In the genomic region with DNA sequence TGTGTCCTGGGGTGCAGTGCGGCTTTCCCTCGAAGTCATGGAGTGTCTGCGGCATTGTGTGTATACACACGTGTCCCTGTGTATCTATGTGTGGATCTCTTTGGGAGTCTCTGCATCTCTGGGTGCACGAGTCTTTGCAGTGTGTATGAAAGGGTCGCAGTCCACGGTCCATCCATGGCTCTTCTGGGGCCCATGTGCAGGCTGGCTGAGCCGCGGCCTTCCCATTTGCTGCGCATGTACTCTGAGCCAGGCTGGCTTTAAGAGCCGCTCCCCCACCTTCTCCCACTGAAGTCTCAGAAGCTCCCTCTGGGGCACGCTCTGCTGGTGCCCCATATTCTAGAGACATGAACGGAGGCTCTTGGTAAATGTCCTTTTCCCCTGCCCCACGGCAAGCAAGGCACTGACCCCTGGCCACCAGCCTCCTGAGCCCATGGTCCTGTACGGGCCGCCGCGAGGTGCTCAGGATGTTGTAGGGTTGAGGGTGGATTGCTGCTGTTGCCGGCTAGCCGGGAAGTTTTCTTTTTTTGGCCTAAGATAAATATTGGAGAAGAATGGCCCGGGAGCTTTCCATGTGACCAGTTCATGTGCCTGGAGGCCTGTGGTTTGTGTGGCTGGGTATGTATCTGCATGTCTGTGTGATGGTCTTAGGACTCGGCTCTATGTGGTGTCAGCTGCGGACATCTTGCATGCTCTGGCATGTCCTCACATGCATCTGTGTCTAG, we compare ENCODE assay signal across 1 cellular context.
TF ChIP-seq lines count a peak whose summit lies in the region.

No MANE protein-coding gene starts in this region.

TF ChIP-seq in HepG2, 621 proteins besides CTCF, POLR2A, EP300 and RAD21 (continued from another document and continues in another):
- no peak for TF ChIP-seq KAT8 (CRISPR knock-in tag; IDR thresholded peaks at IDR 0.05)
- no peak for TF ChIP-seq CHD2 (IDR thresholded peaks at IDR 0.05; ENCODE audit: low read depth, low read length)
- no peak for TF ChIP-seq ZNF775 (CRISPR knock-in tag; IDR thresholded peaks at IDR 0.05; ENCODE audit: borderline replicate concordance)
- TF ChIP-seq MLLT10 (CRISPR knock-in tag; IDR thresholded peaks at IDR 0.05) = no peak
- TF ChIP-seq HNRNPK (IDR thresholded peaks at IDR 0.05; ENCODE audit: low read depth, low read length, poor library complexity, severe bottlenecking) = no peak
- no peak for TF ChIP-seq EED (CRISPR knock-in tag; IDR thresholded peaks at IDR 0.05)
- no peak for TF ChIP-seq ZNF333 (CRISPR knock-in tag; IDR thresholded peaks at IDR 0.05; ENCODE audit: borderline replicate concordance)
- TF ChIP-seq ZBTB7B (CRISPR knock-in tag; IDR thresholded peaks at IDR 0.05) = no peak
- no peak for TF ChIP-seq RELA (CRISPR knock-in tag; IDR thresholded peaks at IDR 0.05)
- TF ChIP-seq, protein P1, sequence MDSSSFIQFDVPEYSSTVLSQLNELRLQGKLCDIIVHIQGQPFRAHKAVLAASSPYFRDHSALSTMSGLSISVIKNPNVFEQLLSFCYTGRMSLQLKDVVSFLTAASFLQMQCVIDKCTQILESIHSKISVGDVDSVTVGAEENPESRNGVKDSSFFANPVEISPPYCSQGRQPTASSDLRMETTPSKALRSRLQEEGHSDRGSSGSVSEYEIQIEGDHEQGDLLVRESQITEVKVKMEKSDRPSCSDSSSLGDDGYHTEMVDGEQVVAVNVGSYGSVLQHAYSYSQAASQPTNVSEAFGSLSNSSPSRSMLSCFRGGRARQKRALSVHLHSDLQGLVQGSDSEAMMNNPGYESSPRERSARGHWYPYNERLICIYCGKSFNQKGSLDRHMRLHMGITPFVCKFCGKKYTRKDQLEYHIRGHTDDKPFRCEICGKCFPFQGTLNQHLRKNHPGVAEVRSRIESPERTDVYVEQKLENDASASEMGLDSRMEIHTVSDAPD (CRISPR knock-in tag; IDR thresholded peaks at IDR 0.05) = no peak
- no peak for TF ChIP-seq NCOA2 (CRISPR knock-in tag; IDR thresholded peaks at IDR 0.05)
- TF ChIP-seq SAP130 (CRISPR knock-in tag; IDR thresholded peaks at IDR 0.05; ENCODE audit: low read depth) = 0 out of 2 replicates have a peak, but pooled peaks have one; percentile 11
- peak; percentile 15; the same call in 1 of the 2 replicates for TF ChIP-seq ZNF788 (CRISPR knock-in tag; IDR thresholded peaks at IDR 0.05; ENCODE audit: borderline replicate concordance)
- TF ChIP-seq, protein P2, sequence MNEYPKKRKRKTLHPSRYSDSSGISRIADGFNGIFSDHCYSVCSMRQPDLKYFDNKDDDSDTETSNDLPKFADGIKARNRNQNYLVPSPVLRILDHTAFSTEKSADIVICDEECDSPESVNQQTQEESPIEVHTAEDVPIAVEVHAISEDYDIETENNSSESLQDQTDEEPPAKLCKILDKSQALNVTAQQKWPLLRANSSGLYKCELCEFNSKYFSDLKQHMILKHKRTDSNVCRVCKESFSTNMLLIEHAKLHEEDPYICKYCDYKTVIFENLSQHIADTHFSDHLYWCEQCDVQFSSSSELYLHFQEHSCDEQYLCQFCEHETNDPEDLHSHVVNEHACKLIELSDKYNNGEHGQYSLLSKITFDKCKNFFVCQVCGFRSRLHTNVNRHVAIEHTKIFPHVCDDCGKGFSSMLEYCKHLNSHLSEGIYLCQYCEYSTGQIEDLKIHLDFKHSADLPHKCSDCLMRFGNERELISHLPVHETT (CRISPR knock-in tag; conservative IDR thresholded peaks at IDR 0.05) = no peak
- no peak for TF ChIP-seq TOPORS (CRISPR knock-in tag; IDR thresholded peaks at IDR 0.05)
- 0 out of 2 replicates have a peak, but pooled peaks have one; percentile 27 for TF ChIP-seq DPF2 (CRISPR knock-in tag; IDR thresholded peaks at IDR 0.05; ENCODE audit: borderline replicate concordance, low read depth)
- TF ChIP-seq ZNF790 (CRISPR knock-in tag; IDR thresholded peaks at IDR 0.05; ENCODE audit: borderline replicate concordance) = no peak
- TF ChIP-seq ZNF562 (CRISPR knock-in tag; IDR thresholded peaks at IDR 0.05; ENCODE audit: borderline replicate concordance) = no peak
- TF ChIP-seq SSRP1 (CRISPR knock-in tag; IDR thresholded peaks at IDR 0.05) = no peak
- TF ChIP-seq SMAD3 (CRISPR knock-in tag; IDR thresholded peaks at IDR 0.05) = no peak
- TF ChIP-seq MAFG (CRISPR knock-in tag; IDR thresholded peaks at IDR 0.05) = no peak
- TF ChIP-seq, protein P3, sequence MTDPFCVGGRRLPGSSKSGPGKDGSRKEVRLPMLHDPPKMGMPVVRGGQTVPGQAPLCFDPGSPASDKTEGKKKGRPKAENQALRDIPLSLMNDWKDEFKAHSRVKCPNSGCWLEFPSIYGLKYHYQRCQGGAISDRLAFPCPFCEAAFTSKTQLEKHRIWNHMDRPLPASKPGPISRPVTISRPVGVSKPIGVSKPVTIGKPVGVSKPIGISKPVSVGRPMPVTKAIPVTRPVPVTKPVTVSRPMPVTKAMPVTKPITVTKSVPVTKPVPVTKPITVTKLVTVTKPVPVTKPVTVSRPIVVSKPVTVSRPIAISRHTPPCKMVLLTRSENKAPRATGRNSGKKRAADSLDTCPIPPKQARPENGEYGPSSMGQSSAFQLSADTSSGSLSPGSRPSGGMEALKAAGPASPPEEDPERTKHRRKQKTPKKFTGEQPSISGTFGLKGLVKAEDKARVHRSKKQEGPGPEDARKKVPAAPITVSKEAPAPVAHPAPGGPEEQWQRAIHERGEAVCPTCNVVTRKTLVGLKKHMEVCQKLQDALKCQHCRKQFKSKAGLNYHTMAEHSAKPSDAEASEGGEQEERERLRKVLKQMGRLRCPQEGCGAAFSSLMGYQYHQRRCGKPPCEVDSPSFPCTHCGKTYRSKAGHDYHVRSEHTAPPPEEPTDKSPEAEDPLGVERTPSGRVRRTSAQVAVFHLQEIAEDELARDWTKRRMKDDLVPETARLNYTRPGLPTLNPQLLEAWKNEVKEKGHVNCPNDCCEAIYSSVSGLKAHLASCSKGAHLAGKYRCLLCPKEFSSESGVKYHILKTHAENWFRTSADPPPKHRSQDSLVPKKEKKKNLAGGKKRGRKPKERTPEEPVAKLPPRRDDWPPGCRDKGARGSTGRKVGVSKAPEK (CRISPR knock-in tag; IDR thresholded peaks at IDR 0.05; ENCODE audit: borderline replicate concordance) = no peak
- TF ChIP-seq ZNF782 (CRISPR knock-in tag; IDR thresholded peaks at IDR 0.05; ENCODE audit: borderline replicate concordance) = no peak
- TF ChIP-seq, protein P4, sequence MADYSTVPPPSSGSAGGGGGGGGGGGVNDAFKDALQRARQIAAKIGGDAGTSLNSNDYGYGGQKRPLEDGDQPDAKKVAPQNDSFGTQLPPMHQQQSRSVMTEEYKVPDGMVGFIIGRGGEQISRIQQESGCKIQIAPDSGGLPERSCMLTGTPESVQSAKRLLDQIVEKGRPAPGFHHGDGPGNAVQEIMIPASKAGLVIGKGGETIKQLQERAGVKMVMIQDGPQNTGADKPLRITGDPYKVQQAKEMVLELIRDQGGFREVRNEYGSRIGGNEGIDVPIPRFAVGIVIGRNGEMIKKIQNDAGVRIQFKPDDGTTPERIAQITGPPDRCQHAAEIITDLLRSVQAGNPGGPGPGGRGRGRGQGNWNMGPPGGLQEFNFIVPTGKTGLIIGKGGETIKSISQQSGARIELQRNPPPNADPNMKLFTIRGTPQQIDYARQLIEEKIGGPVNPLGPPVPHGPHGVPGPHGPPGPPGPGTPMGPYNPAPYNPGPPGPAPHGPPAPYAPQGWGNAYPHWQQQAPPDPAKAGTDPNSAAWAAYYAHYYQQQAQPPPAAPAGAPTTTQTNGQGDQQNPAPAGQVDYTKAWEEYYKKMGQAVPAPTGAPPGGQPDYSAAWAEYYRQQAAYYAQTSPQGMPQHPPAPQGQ (CRISPR knock-in tag; IDR thresholded peaks at IDR 0.05; ENCODE audit: borderline replicate concordance) = no peak
- TF ChIP-seq ARNT (IDR thresholded peaks at IDR 0.05) = no peak
- TF ChIP-seq, protein P5, sequence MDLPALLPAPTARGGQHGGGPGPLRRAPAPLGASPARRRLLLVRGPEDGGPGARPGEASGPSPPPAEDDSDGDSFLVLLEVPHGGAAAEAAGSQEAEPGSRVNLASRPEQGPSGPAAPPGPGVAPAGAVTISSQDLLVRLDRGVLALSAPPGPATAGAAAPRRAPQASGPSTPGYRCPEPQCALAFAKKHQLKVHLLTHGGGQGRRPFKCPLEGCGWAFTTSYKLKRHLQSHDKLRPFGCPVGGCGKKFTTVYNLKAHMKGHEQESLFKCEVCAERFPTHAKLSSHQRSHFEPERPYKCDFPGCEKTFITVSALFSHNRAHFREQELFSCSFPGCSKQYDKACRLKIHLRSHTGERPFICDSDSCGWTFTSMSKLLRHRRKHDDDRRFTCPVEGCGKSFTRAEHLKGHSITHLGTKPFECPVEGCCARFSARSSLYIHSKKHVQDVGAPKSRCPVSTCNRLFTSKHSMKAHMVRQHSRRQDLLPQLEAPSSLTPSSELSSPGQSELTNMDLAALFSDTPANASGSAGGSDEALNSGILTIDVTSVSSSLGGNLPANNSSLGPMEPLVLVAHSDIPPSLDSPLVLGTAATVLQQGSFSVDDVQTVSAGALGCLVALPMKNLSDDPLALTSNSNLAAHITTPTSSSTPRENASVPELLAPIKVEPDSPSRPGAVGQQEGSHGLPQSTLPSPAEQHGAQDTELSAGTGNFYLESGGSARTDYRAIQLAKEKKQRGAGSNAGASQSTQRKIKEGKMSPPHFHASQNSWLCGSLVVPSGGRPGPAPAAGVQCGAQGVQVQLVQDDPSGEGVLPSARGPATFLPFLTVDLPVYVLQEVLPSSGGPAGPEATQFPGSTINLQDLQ (CRISPR knock-in tag; IDR thresholded peaks at IDR 0.05) = no peak
- TF ChIP-seq, protein P6, sequence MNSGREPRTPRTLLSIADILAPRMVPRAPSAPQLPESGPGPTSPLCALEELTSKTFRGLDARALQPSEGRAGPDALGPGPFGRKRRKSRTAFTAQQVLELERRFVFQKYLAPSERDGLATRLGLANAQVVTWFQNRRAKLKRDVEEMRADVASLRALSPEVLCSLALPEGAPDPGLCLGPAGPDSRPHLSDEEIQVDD (CRISPR knock-in tag; IDR thresholded peaks at IDR 0.05; ENCODE audit: borderline replicate concordance) = no peak
- no peak for TF ChIP-seq ZFYVE20 (CRISPR knock-in tag; IDR thresholded peaks at IDR 0.05; ENCODE audit: borderline replicate concordance, low read depth)
- no peak for TF ChIP-seq ZNF550 (CRISPR knock-in tag; IDR thresholded peaks at IDR 0.05; ENCODE audit: borderline replicate concordance)
- TF ChIP-seq STAG1 (CRISPR knock-in tag; IDR thresholded peaks at IDR 0.05) = no peak
- TF ChIP-seq FOXK2 (IDR thresholded peaks at IDR 0.05) = no peak
- TF ChIP-seq, protein P7, sequence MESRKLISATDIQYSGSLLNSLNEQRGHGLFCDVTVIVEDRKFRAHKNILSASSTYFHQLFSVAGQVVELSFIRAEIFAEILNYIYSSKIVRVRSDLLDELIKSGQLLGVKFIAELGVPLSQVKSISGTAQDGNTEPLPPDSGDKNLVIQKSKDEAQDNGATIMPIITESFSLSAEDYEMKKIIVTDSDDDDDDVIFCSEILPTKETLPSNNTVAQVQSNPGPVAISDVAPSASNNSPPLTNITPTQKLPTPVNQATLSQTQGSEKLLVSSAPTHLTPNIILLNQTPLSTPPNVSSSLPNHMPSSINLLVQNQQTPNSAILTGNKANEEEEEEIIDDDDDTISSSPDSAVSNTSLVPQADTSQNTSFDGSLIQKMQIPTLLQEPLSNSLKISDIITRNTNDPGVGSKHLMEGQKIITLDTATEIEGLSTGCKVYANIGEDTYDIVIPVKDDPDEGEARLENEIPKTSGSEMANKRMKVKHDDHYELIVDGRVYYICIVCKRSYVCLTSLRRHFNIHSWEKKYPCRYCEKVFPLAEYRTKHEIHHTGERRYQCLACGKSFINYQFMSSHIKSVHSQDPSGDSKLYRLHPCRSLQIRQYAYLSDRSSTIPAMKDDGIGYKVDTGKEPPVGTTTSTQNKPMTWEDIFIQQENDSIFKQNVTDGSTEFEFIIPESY (CRISPR knock-in tag; IDR thresholded peaks at IDR 0.05) = 0 out of 2 replicates have a peak, but pooled peaks have one; percentile 9
- TF ChIP-seq GFI1 (CRISPR knock-in tag; IDR thresholded peaks at IDR 0.05; ENCODE audit: borderline replicate concordance) = no peak
- TF ChIP-seq ZFY (CRISPR knock-in tag; IDR thresholded peaks at IDR 0.05) = 0 out of 2 replicates have a peak, but pooled peaks have one; percentile 31
- no peak for TF ChIP-seq ZNF672 (CRISPR knock-in tag; IDR thresholded peaks at IDR 0.05)
- TF ChIP-seq, protein P8, sequence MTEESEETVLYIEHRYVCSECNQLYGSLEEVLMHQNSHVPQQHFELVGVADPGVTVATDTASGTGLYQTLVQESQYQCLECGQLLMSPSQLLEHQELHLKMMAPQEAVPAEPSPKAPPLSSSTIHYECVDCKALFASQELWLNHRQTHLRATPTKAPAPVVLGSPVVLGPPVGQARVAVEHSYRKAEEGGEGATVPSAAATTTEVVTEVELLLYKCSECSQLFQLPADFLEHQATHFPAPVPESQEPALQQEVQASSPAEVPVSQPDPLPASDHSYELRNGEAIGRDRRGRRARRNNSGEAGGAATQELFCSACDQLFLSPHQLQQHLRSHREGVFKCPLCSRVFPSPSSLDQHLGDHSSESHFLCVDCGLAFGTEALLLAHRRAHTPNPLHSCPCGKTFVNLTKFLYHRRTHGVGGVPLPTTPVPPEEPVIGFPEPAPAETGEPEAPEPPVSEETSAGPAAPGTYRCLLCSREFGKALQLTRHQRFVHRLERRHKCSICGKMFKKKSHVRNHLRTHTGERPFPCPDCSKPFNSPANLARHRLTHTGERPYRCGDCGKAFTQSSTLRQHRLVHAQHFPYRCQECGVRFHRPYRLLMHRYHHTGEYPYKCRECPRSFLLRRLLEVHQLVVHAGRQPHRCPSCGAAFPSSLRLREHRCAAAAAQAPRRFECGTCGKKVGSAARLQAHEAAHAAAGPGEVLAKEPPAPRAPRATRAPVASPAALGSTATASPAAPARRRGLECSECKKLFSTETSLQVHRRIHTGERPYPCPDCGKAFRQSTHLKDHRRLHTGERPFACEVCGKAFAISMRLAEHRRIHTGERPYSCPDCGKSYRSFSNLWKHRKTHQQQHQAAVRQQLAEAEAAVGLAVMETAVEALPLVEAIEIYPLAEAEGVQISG (CRISPR knock-in tag; IDR thresholded peaks at IDR 0.05) = peak; percentile 23; the same call in 1 of the 2 replicates
- no peak for TF ChIP-seq ZBTB3 (CRISPR knock-in tag; IDR thresholded peaks at IDR 0.05; ENCODE audit: borderline replicate concordance, low read depth)
- TF ChIP-seq, protein P9, sequence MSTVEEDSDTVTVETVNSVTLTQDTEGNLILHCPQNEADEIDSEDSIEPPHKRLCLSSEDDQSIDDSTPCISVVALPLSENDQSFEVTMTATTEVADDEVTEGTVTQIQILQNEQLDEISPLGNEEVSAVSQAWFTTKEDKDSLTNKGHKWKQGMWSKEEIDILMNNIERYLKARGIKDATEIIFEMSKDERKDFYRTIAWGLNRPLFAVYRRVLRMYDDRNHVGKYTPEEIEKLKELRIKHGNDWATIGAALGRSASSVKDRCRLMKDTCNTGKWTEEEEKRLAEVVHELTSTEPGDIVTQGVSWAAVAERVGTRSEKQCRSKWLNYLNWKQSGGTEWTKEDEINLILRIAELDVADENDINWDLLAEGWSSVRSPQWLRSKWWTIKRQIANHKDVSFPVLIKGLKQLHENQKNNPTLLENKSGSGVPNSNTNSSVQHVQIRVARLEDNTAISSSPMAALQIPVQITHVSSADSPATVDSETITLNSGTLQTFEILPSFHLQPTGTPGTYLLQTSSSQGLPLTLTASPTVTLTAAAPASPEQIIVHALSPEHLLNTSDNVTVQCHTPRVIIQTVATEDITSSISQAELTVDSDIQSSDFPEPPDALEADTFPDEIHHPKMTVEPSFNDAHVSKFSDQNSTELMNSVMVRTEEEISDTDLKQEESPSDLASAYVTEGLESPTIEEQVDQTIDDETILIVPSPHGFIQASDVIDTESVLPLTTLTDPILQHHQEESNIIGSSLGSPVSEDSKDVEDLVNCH (CRISPR knock-in tag; IDR thresholded peaks at IDR 0.05) = no peak
- TF ChIP-seq RXRB (CRISPR knock-in tag; IDR thresholded peaks at IDR 0.05; ENCODE audit: borderline replicate concordance) = no peak
- TF ChIP-seq MEIS2 (CRISPR knock-in tag; IDR thresholded peaks at IDR 0.05) = no peak
- TF ChIP-seq NFE2L1 (CRISPR knock-in tag; IDR thresholded peaks at IDR 0.05; ENCODE audit: borderline replicate concordance) = no peak
- TF ChIP-seq ZFP41 (CRISPR knock-in tag; IDR thresholded peaks at IDR 0.05; ENCODE audit: borderline replicate concordance) = 0 out of 2 replicates have a peak, but pooled peaks have one; percentile 16
- no peak for TF ChIP-seq MBNL3 (CRISPR knock-in tag; conservative IDR thresholded peaks at IDR 0.05)
